Comparison of ENCODE assay signal across 1 cellular context in the genomic region with DNA sequence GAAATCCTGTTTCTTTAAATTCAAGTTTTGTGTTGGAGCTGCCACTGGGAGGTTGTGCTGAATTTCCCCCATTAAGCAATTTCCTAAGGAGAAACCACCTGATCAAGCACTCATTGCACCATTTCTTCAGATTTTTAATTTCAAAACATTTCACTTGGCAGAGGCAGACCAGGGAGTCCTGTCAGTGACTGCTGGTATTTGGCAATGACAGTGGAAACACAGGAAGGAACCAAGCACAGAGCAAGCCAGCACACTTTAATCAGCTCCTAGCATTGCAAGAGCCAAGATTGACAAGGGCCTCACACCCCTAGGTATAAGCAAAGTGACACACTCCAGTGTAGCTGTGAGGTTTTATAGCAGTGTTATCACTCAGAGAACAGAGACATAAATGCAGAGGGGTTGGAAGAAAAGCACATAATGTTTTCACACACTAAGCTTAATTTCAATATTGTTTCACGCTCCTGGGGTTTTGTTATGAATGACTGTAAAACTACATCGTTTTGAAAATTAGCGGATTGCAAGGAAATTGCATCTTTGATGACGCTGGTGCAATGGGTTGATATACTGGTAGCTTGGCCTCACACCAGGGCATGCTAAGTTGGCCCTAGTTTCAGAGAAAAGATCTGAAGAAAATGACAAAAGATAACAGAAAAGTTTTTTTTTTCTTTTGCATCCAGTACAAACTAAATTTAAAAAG.
TF ChIP-seq lines count a peak whose summit lies in the region.

No MANE protein-coding gene starts in this region.

TF ChIP-seq in neural cell, 6 proteins besides CTCF, POLR2A, EP300 and RAD21 (continued from another document):
- TF ChIP-seq, protein P1, sequence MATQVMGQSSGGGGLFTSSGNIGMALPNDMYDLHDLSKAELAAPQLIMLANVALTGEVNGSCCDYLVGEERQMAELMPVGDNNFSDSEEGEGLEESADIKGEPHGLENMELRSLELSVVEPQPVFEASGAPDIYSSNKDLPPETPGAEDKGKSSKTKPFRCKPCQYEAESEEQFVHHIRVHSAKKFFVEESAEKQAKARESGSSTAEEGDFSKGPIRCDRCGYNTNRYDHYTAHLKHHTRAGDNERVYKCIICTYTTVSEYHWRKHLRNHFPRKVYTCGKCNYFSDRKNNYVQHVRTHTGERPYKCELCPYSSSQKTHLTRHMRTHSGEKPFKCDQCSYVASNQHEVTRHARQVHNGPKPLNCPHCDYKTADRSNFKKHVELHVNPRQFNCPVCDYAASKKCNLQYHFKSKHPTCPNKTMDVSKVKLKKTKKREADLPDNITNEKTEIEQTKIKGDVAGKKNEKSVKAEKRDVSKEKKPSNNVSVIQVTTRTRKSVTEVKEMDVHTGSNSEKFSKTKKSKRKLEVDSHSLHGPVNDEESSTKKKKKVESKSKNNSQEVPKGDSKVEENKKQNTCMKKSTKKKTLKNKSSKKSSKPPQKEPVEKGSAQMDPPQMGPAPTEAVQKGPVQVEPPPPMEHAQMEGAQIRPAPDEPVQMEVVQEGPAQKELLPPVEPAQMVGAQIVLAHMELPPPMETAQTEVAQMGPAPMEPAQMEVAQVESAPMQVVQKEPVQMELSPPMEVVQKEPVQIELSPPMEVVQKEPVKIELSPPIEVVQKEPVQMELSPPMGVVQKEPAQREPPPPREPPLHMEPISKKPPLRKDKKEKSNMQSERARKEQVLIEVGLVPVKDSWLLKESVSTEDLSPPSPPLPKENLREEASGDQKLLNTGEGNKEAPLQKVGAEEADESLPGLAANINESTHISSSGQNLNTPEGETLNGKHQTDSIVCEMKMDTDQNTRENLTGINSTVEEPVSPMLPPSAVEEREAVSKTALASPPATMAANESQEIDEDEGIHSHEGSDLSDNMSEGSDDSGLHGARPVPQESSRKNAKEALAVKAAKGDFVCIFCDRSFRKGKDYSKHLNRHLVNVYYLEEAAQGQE (IDR thresholded peaks at IDR 0.05; ENCODE audit: borderline replicate concordance), result no peak
- no peak for TF ChIP-seq EZH2 (IDR thresholded peaks at IDR 0.05; ENCODE audit: borderline replicate concordance, insufficient read depth, low read length, poor library complexity, severe bottlenecking)
